In genomic region chr11:45917623-45918330, GRCh38 we compare ENCODE assay signal across 1 cellular context.
TF ChIP-seq lines count a peak whose summit lies in the region.

PEX16 (minus strand) TSS chr11:45917877; CDS start chr11:45917811, 66 bp downstream.

TF ChIP-seq in HepG2, 621 proteins besides CTCF, POLR2A, EP300 and RAD21 (continued from another document and continues in another):
- TF ChIP-seq ZHX1 (CRISPR knock-in tag; IDR thresholded peaks at IDR 0.05; ENCODE audit: low read depth) (no peak), CBX1 (IDR thresholded peaks at IDR 0.05; ENCODE audit: low read depth) (no peak), EED (CRISPR knock-in tag; IDR thresholded peaks at IDR 0.05) (no peak), ZBTB33 (CRISPR knock-in tag; IDR thresholded peaks at IDR 0.05) (0 out of 2 replicates have a peak, but pooled peaks have one; percentile 13), CSRNP1 (CRISPR knock-in tag; IDR thresholded peaks at IDR 0.05) (peak; percentile 53; the same call in 1 of the 2 replicates), TBL1XR1 (IDR thresholded peaks at IDR 0.05; ENCODE audit: borderline replicate concordance, low read length, partially characterized antibody) (peak; percentile 27), ZNF17 (CRISPR knock-in tag; IDR thresholded peaks at IDR 0.05) (no peak), RFXAP (CRISPR knock-in tag; IDR thresholded peaks at IDR 0.05; ENCODE audit: borderline replicate concordance) (peak; percentile 98), ZNF512B (CRISPR knock-in tag; IDR thresholded peaks at IDR 0.05; ENCODE audit: borderline replicate concordance) (no peak), MATR3 (CRISPR knock-in tag; IDR thresholded peaks at IDR 0.05) (no peak; the same call in 1 of the 2 replicates), AKNA (CRISPR knock-in tag; IDR thresholded peaks at IDR 0.05; ENCODE audit: borderline replicate concordance) (no peak), ZNF513 (CRISPR knock-in tag; conservative IDR thresholded peaks at IDR 0.05) (no peak), ZNF414 (CRISPR knock-in tag; IDR thresholded peaks at IDR 0.05) (no peak), ZNF619 (CRISPR knock-in tag; IDR thresholded peaks at IDR 0.05) (no peak), REST (IDR thresholded peaks at IDR 0.05; ENCODE audit: borderline replicate concordance in 1 of 2, low read depth in 1 of 2, low read length in 2 of 2) (peak in 1 of 2 experiments; percentile 17; a peak in 1 of 4 replicates), PCBP1 (IDR thresholded peaks at IDR 0.05; ENCODE audit: borderline replicate concordance, low read depth, low read length) (no peak), ZNF577 (CRISPR knock-in tag; IDR thresholded peaks at IDR 0.05; ENCODE audit: borderline replicate concordance, low read depth) (no peak), POLR2AphosphoS5 (IDR thresholded peaks at IDR 0.05; ENCODE audit: low read depth, low read length) (peak; percentile 66; the same call in 1 of the 2 replicates), NFRKB (IDR thresholded peaks at IDR 0.05) (no peak), GMEB2 (CRISPR knock-in tag; IDR thresholded peaks at IDR 0.05; ENCODE audit: low read depth) (no peak), THAP9 (CRISPR knock-in tag; IDR thresholded peaks at IDR 0.05; ENCODE audit: borderline replicate concordance) (peak; percentile 37; the same call in 1 of the 2 replicates), FIP1L1 (IDR thresholded peaks at IDR 0.05; ENCODE audit: borderline replicate concordance, insufficient read depth, low read depth, low read length) (no peak), LCORL (IDR thresholded peaks at IDR 0.05) (no peak), LCORL (CRISPR knock-in tag; IDR thresholded peaks at IDR 0.05) (peak; percentile 48; the same call in 1 of the 2 replicates), SMAD1 (CRISPR knock-in tag; IDR thresholded peaks at IDR 0.05; ENCODE audit: borderline replicate concordance, low read depth) (no peak)
